ENCODE assay signal across 20 cellular contexts in genomic region chr13:30413842-30414241, GRCh38. TPM values are rescaled to one million over a fixed set of nuclear protein-coding genes. Genes with fewer than 3 reads are reported as not detected.
DNase-seq lines count a peak whose midpoint lies in the region; ATAC-seq and TF ChIP-seq lines count a peak whose summit lies in the region.
"Had no signal": no experiment of that assay in that cellular context is flagged by ENCODE, and none has a peak within 500 bp of the region (broad histone marks: within the 10 kb centered on the region; RNA-seq: fewer than 3 reads in every experiment).

No MANE protein-coding gene starts in this region.

- no peak for TF ChIP-seq POLR2A in ovary (IDR thresholded peaks at IDR 0.05)

- TF ChIP-seq EP300 in ovary (IDR thresholded peaks at IDR 0.05): no peak

- TF ChIP-seq CTCF in DOHH2 (IDR thresholded peaks at IDR 0.05; ENCODE audit: low read depth, low read length, poor library complexity, severe bottlenecking) (no peak), upper lobe of right lung (IDR thresholded peaks at IDR 0.05) (no peak), ovary (IDR thresholded peaks at IDR 0.05) (no peak)

- ATAC-seq in upper lobe of right lung (peak; percentile 40), GM21528 (IDR thresholded peaks at IDR 0.05; ENCODE audit: low FRiP score, unreplicated experiment) (no peak)
- ATAC-seq: GM12878, HCT116, T-helper 17 cell had no signal

- WGBS in ovary, 3 donors: 61% methylated on average over 3 of the region's 3 CpGs

- H3K4me1 ChIP-seq in DOHH2 (ENCODE audit: control insufficient read depth, low read length) (peaks cover 97% of the 10 kb centered on the region), upper lobe of right lung (no peaks in the 10 kb centered on the region), ovary (ENCODE audit: insufficient read depth) (no peaks in the 10 kb centered on the region)

- peaks cover 22% of the 10 kb centered on the region for H3K79me2 ChIP-seq in DOHH2 (ENCODE audit: control insufficient read depth, low read length)

- intact Hi-C loops in upper lobe of right lung (cut with DNase I) (no loop called here), ovary (cut with DNase I) (no loop called here)

- DNase-seq in MV-4-11 (lab: John Stamatoyannopoulos, UW): peak; percentile 42
- peak; percentile 26 for DNase-seq in SKM-1 (lab: John Stamatoyannopoulos, UW; ENCODE audit: unreplicated experiment)
- no peak for DNase-seq in upper lobe of right lung
- no peak for DNase-seq in NCI-H82 (lab: John Stamatoyannopoulos, UW)
- no peak for DNase-seq in ovary
- DNase-seq: COR-L47, DMS53, GM23248, NCI-H1092 treated with DMSO at 0.1 percent for 48 hours, NCI-H1694 treated with DMSO at 0.1 percent for 48 hours, NCI-H446, NCI-H748 treated with DMSO at 0.1 percent for 48 hours, OCI-M1, T-helper 17 cell had no signal

- peak overlapping the region; percentile 13 for H3K4me2 ChIP-seq in DOHH2 (ENCODE audit: low read length)

- H3K9me2 ChIP-seq in DOHH2 (replicated peaks; ENCODE audit: control insufficient read depth, low read length): no peaks in the 10 kb centered on the region

- H3K4me3 ChIP-seq in DOHH2 (ENCODE audit: low read length): no peak overlapping the region
- no peak overlapping the region for H3K4me3 ChIP-seq in upper lobe of right lung
- no peak overlapping the region for H3K4me3 ChIP-seq in ovary
- H3K4me3 ChIP-seq: BLaER1 treated with 17β-estradiol and CSF1 and Interleukin-3, amounts not matched to agents 10 nM and 100 nM; GM12878; GM23248 had no signal

- peaks cover 55% of the 10 kb centered on the region for H3F3A ChIP-seq in DOHH2 (ENCODE audit: control insufficient read depth, insufficient read depth)

- no peaks in the 10 kb centered on the region for H3K27me3 ChIP-seq in DOHH2 (ENCODE audit: control insufficient read depth, low read length)
- H3K27me3 ChIP-seq in upper lobe of right lung: no peaks in the 10 kb centered on the region
- no peaks in the 10 kb centered on the region for H3K27me3 ChIP-seq in ovary
- H3K27me3 ChIP-seq: BLaER1 treated with 17β-estradiol and CSF1 and Interleukin-3, amounts not matched to agents 10 nM and 100 nM had no signal

- H4K20me1 ChIP-seq in DOHH2 (ENCODE audit: control insufficient read depth, insufficient read depth, low read depth, low read length): no peaks in the 10 kb centered on the region
- H4K20me1 ChIP-seq: BLaER1 treated with 17β-estradiol and CSF1 and Interleukin-3, amounts not matched to agents 10 nM and 100 nM had no signal

- H3K36me3 ChIP-seq in DOHH2 (ENCODE audit: control insufficient read depth, low read length) (no peaks in the 10 kb centered on the region), upper lobe of right lung (no peaks in the 10 kb centered on the region), ovary (no peaks in the 10 kb centered on the region)
- H3K36me3 ChIP-seq: BLaER1 treated with 17β-estradiol and CSF1 and Interleukin-3, amounts not matched to agents 10 nM and 100 nM had no signal

- no peaks in the 10 kb centered on the region for H3K9me3 ChIP-seq in DOHH2 (ENCODE audit: control insufficient read depth, insufficient read depth, low read length)
- no peaks in the 10 kb centered on the region for H3K9me3 ChIP-seq in upper lobe of right lung
- no peaks in the 10 kb centered on the region for H3K9me3 ChIP-seq in ovary

- H3K27ac ChIP-seq in DOHH2 (ENCODE audit: low read depth, low read length) (peak overlapping the region; percentile 13; the same call in 1 of the 2 replicates), upper lobe of right lung (no peak overlapping the region), ovary (no peak overlapping the region)
- H3K27ac ChIP-seq: BLaER1 treated with 17β-estradiol and CSF1 and Interleukin-3, amounts not matched to agents 10 nM and 100 nM; GM23248 had no signal

RNA-seq across cellular contexts. Expression of gene UBE2L5, which starts 8.5 kb away (rescaled TPM):
- not detected for total RNA-seq in upper lobe of right lung
- under 1 TPM in 2 of 7 donors, not detected in 5; 0.11 to 0.15 TPM for total RNA-seq in ovary
- under 1 TPM in 1 of 2 donors, not detected in 1; 0.48 TPM for polyA plus RNA-seq in ovary
- total RNA-seq: GM23248, T-helper 17 cell had no signal
- polyA plus RNA-seq: GM23248, IgD-negative memory B cell had no signal

RNA-seq across cellular contexts. Expression of gene HMGB1, which starts 51.9 kb away (rescaled TPM):
- total RNA-seq in upper lobe of right lung: 224 TPM
- 100 to 1,000 TPM; 163 to 283 (median 240) TPM for total RNA-seq in ovary
- polyA plus RNA-seq in ovary: 100 to 1,000 TPM; 278 to 323 TPM

Comparison
In these comparisons a context has a peak if more than half of its experiments do, and no peak if none do; other contexts are left out.
1. DNase-seq: peak in MV-4-11 (single experiment) and SKM-1 (single experiment); none in upper lobe of right lung (single experiment), NCI-H82 (single experiment) and ovary (0 of 5).